Comparison of ENCODE assay signal across 10 cellular contexts in genomic region chr4:98430708-98431403, GRCh38.
DNase-seq lines count a peak whose midpoint lies in the region; ATAC-seq and TF ChIP-seq lines count a peak whose summit lies in the region.
"Had no signal": no experiment of that assay in that cellular context is flagged by ENCODE, and none has a peak within 500 bp of the region (broad histone marks: within the 10 kb centered on the region; RNA-seq: fewer than 3 reads in every experiment).

No MANE protein-coding gene starts in this region.

- H3K4me3 ChIP-seq in epithelial cell of esophagus (ENCODE audit: low read length) (no peak overlapping the region), osteoblast (ENCODE audit: insufficient read depth, low read length) (peak overlapping the region; percentile 11), A673 (ENCODE audit: low read depth, low read length, poor library complexity, severe bottlenecking) (no peak overlapping the region)
- H3K4me3 ChIP-seq: tibial artery had no signal

- peak overlapping the region; percentile 77 for H3K27ac ChIP-seq in osteoblast (ENCODE audit: low read depth, low read length)
- H3K27ac ChIP-seq in A673 (ENCODE audit: low read depth, low read length, poor library complexity, severe bottlenecking): no peak overlapping the region
- H3K27ac ChIP-seq: tibial artery had no signal

- CTCF ChIA-PET in A673 (lab: Charles Lee): no interaction called here

- BruUV-seq in A673 (replicated peaks; lab: Mats Ljungman, UMichigan): no TSS peak

- no peaks in the 10 kb centered on the region for H4K20me1 ChIP-seq in osteoblast (ENCODE audit: insufficient read depth, low read length)

- H3K36me3 ChIP-seq in osteoblast (ENCODE audit: insufficient read depth, low read length): peaks cover 8% of the 10 kb centered on the region
- H3K36me3 ChIP-seq in A673 (ENCODE audit: insufficient read depth, low read length, poor library complexity, severe bottlenecking): no peaks in the 10 kb centered on the region

- H3K79me2 ChIP-seq in osteoblast (ENCODE audit: insufficient read depth, low read length): no peaks in the 10 kb centered on the region

- POLR2A ChIA-PET in A673 (lab: Charles Lee; ENCODE audit: low non-redundant PET): no interaction called here

- intact Hi-C loops in A673 (cut with micrococcal nuclease; ENCODE audit: unreplicated experiment): no loop called here

- TF ChIP-seq CTCF in epithelial cell of esophagus (IDR thresholded peaks at IDR 0.05; ENCODE audit: insufficient read depth, low read depth, low read length, missing control alignments) (no peak), osteoblast (IDR thresholded peaks at IDR 0.05; ENCODE audit: extremely low read depth, low read depth, low read length) (no peak), A673 (conservative IDR thresholded peaks at IDR 0.05; ENCODE audit: low read depth, low read length) (no peak)

- peak; percentile 75 for DNase-seq in Caki2 (ENCODE audit: low read depth)
- DNase-seq in LoVo (ENCODE audit: low spot score): peak; percentile 23
- peak; percentile 97 for DNase-seq in epithelial cell of esophagus (ENCODE audit: low read depth)
- peak; percentile 77 for DNase-seq in osteoblast (ENCODE audit: insufficient read length, low spot score, missing footprints)
- DNase-seq in A673 (ENCODE audit: low spot score): no peak
- DNase-seq: stimulated activated CD4-positive, alpha-beta T cell treated with anti-CD3 and anti-CD28 coated beads, Interleukin-4, amount 100 ng/mL, for 24 hours; tibial artery had no signal

- ATAC-seq in GM18520 (IDR thresholded peaks at IDR 0.05; ENCODE audit: unreplicated experiment): no peak
- ATAC-seq in HG03135 (IDR thresholded peaks at IDR 0.05; ENCODE audit: unreplicated experiment): no peak
- ATAC-seq in HG03139 (IDR thresholded peaks at IDR 0.05; ENCODE audit: unreplicated experiment): no peak

- H3K4me2 ChIP-seq in osteoblast (ENCODE audit: insufficient read depth, low read length): peak overlapping the region; percentile 21

- in situ Hi-C loops in Caki2 (cut with HindIII; ENCODE audit: low pct_unique_long_range_greater_than_20kb, low sequenced_read_pairs): no loop called here

- no peaks in the 10 kb centered on the region for H3K27me3 ChIP-seq in osteoblast (ENCODE audit: insufficient read depth, low read length)
- no peaks in the 10 kb centered on the region for H3K27me3 ChIP-seq in A673 (replicated peaks; ENCODE audit: insufficient read depth, low read depth, low read length, poor library complexity)
- H3K27me3 ChIP-seq: tibial artery had no signal

- no peak overlapping the region for H2AFZ ChIP-seq in osteoblast (ENCODE audit: low read length)

- H3K9me3 ChIP-seq in osteoblast (ENCODE audit: low read depth, low read length): no peaks in the 10 kb centered on the region
- H3K9me3 ChIP-seq in A673 (ENCODE audit: low read depth, low read length, poor library complexity, severe bottlenecking): no peaks in the 10 kb centered on the region
- H3K9me3 ChIP-seq: tibial artery had no signal

- H3K4me1 ChIP-seq in osteoblast (ENCODE audit: insufficient read depth, low read length): peaks cover 21% of the 10 kb centered on the region
- no peaks in the 10 kb centered on the region for H3K4me1 ChIP-seq in A673 (ENCODE audit: insufficient read depth, low read length, poor library complexity, severe bottlenecking)
- H3K4me1 ChIP-seq: tibial artery had no signal
